ENCODE assay signal across 22 cellular contexts in the genomic region with DNA sequence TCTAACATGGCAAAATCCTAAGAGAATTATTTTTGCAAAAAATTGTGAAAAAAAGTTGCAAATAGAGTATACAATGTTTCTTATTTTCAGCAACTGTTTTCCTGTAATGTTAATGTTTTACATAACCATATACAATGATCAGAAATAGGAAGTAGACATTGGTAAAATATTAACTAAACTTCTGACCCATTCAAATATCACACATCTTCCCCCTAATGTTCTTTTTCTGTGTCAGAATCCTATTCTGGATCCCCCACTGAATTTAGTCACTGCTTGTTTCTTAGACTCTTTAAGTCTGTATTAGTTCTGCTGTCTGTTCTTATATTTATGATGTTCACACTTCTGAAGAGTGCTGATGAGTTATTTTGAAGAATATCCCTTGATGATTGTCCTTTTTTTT.
DNase-seq lines count a peak whose midpoint lies in the region; ATAC-seq, FAIRE-seq and TF ChIP-seq lines count a peak whose summit lies in the region.
"Had no signal": no experiment of that assay in that cellular context is flagged by ENCODE, and none has a peak within 500 bp of the region (broad histone marks: within the 10 kb centered on the region; RNA-seq: fewer than 3 reads in every experiment).

No MANE protein-coding gene starts in this region.

- H3K36me3 ChIP-seq in BLaER1 (no peaks in the 10 kb centered on the region), GM12878 (ENCODE audit: control insufficient read depth in 2 of 2, insufficient read depth in 2 of 2, low read length in 1 of 2) (no peaks in the 10 kb centered on the region), left ventricle myocardium inferior (no peaks in the 10 kb centered on the region)
- H3K36me3 ChIP-seq: BE2C, HAP-1 had no signal

- no peaks in the 10 kb centered on the region for H4K20me1 ChIP-seq in BLaER1
- H4K20me1 ChIP-seq in GM12878 (ENCODE audit: control insufficient read depth, insufficient read depth), result no peaks in the 10 kb centered on the region

- in situ Hi-C loops in GM12878 (cut with MboI), result no loop called here

- TF ChIP-seq CTCF in GM12878 (IDR thresholded peaks at IDR 0.05 in 2 of 3, conservative IDR thresholded peaks at IDR 0.05 in 1 of 3; ENCODE audit: control insufficient read depth in 2 of 3, extremely low read depth in 1 of 3, insufficient read depth in 1 of 3, low read depth in 3 of 3, low read length in 3 of 3), result no peak
- TF ChIP-seq CTCF in left ventricle myocardium inferior (IDR thresholded peaks at IDR 0.05; ENCODE audit: borderline replicate concordance), result no peak

- peak; percentile 64 for ATAC-seq in GM12878

- DNase-seq in GM19239 (ENCODE audit: insufficient read length, low spot score), result no peak
- DNase-seq in GM12878 (ENCODE audit: low read depth, low spot score), result no peak
- DNase-seq in dedifferentiated amniotic fluid mesenchymal stem cell (ENCODE audit: extremely low spot score), result no peak
- no peak for DNase-seq in stimulated activated CD4-positive, alpha-beta T cell treated with anti-CD3 and anti-CD28 coated beads, Interleukin-4, amount 100 ng/mL, for 24 hours
- DNase-seq in GM12891 (ENCODE audit: insufficient read length, low spot score), result no peak
- DNase-seq in left ventricle myocardium inferior, result no peak
- DNase-seq: ACHN; AML-193; BE2C; C1 segment of cervical spinal cord; Caco-2; CD4-positive, alpha-beta memory T cell; DMS 273 treated with DMSO at 0.1 percent for 48 hours; DMS79; EL; GDM1; GOT3; HFFc6 had no signal

- SMC1A ChIA-PET in GM12878 (lab: Charles Lee; ENCODE audit: uncharacterized antibody, unreplicated experiment), result no interaction called here

- H3K9me3 ChIP-seq in BLaER1, result no peaks in the 10 kb centered on the region
- H3K9me3 ChIP-seq in GM12878 (replicated peaks; ENCODE audit: control insufficient read depth, insufficient read depth, low read length), result no peaks in the 10 kb centered on the region
- no peaks in the 10 kb centered on the region for H3K9me3 ChIP-seq in left ventricle myocardium inferior (replicated peaks)
- H3K9me3 ChIP-seq: BE2C, Caco-2, HAP-1 had no signal

- no peak overlapping the region for H3K9ac ChIP-seq in BLaER1
- no peak overlapping the region for H3K9ac ChIP-seq in GM12878 (ENCODE audit: control insufficient read depth, insufficient read depth, low read length)

- POLR2A ChIA-PET in GM12878 (lab: Charles Lee), result interaction anchor here (0.7 kb wide), 1 partner anchor 21 kb away, joined by 6 read pairs; no protein-coding TSS in a partner anchor

- TF ChIP-seq POLR2A in GM12878 (IDR thresholded peaks at IDR 0.05; ENCODE audit: low read depth, low read length) (no peak), GM12891 (IDR thresholded peaks at IDR 0.05; ENCODE audit: low read depth, low read length) (no peak)

- H3K4me1 ChIP-seq in BLaER1 (peaks cover 8% of the 10 kb centered on the region; the same call in 1 of the 2 replicates), GM12878 (ENCODE audit: control insufficient read depth, insufficient read depth, low read length) (no peaks in the 10 kb centered on the region), left ventricle myocardium inferior (no peaks in the 10 kb centered on the region)
- H3K4me1 ChIP-seq: BE2C, HAP-1 had no signal

- CTCF ChIA-PET in GM12878 (lab: Yijun Ruan, JAX), result no interaction called here

- H3K27ac ChIP-seq in BLaER1 (no peak overlapping the region), GM12878 (ENCODE audit: control insufficient read depth, insufficient read depth) (no peak overlapping the region), left ventricle myocardium inferior (replicated peaks) (no peak overlapping the region)

- no peak overlapping the region for H3K4me3 ChIP-seq in BLaER1
- H3K4me3 ChIP-seq in GM12878, result no peak overlapping the region
- H3K4me3 ChIP-seq in left ventricle myocardium inferior, result no peak overlapping the region
- H3K4me3 ChIP-seq: HAP-1 had no signal

- H3K27me3 ChIP-seq in BLaER1 (no peaks in the 10 kb centered on the region), GM12878 (replicated peaks in 1 of 2; ENCODE audit: control insufficient read depth in 2 of 2, insufficient read depth in 2 of 2, low read length in 1 of 2) (no peaks in the 10 kb centered on the region), left ventricle myocardium inferior (ENCODE audit: low read depth) (no peaks in the 10 kb centered on the region)
- H3K27me3 ChIP-seq: BE2C had no signal

- no peak overlapping the region for H2AFZ ChIP-seq in GM12878 (ENCODE audit: control insufficient read depth, low read depth, low read length)

- no peak for TF ChIP-seq RAD21 in GM12878 (IDR thresholded peaks at IDR 0.05; ENCODE audit: insufficient read depth, low read depth, low read length)

- H3K4me2 ChIP-seq in BLaER1, result peak overlapping the region; percentile 26
- no peak overlapping the region for H3K4me2 ChIP-seq in GM12878 (ENCODE audit: control insufficient read depth, insufficient read depth)

- H3K79me2 ChIP-seq in GM12878 (ENCODE audit: control insufficient read depth, insufficient read depth, low read length), result no peaks in the 10 kb centered on the region

- no peak for TF ChIP-seq EP300 in GM12878 (IDR thresholded peaks at IDR 0.05; ENCODE audit: borderline replicate concordance in 1 of 2, control insufficient read depth in 1 of 2, low read depth in 2 of 2, low read length in 2 of 2)

- RAD21 ChIA-PET in GM12878 (lab: Charles Lee; ENCODE audit: unreplicated experiment), result no interaction called here

- FAIRE-seq in GM19239 (lab: Jason Lieb, UNC) (peak; percentile 54), GM12878 (lab: Jason Lieb, UNC) (no peak), GM12891 (lab: Jason Lieb, UNC) (no peak)
- FAIRE-seq: D721Med, GM12892 had no signal

- no TSS peak for BruUV-seq in GM12878 (replicated peaks; lab: Mats Ljungman, UMichigan)

- intact Hi-C loops in GM12878 (cut with micrococcal nuclease; ENCODE audit: unreplicated experiment) (no loop called here), left ventricle myocardium inferior (cut with micrococcal nuclease) (no loop called here)

TF ChIP-seq in GM12878, 131 proteins besides CTCF, POLR2A, EP300 and RAD21 (continues in another document):
- TF ChIP-seq, protein P1, sequence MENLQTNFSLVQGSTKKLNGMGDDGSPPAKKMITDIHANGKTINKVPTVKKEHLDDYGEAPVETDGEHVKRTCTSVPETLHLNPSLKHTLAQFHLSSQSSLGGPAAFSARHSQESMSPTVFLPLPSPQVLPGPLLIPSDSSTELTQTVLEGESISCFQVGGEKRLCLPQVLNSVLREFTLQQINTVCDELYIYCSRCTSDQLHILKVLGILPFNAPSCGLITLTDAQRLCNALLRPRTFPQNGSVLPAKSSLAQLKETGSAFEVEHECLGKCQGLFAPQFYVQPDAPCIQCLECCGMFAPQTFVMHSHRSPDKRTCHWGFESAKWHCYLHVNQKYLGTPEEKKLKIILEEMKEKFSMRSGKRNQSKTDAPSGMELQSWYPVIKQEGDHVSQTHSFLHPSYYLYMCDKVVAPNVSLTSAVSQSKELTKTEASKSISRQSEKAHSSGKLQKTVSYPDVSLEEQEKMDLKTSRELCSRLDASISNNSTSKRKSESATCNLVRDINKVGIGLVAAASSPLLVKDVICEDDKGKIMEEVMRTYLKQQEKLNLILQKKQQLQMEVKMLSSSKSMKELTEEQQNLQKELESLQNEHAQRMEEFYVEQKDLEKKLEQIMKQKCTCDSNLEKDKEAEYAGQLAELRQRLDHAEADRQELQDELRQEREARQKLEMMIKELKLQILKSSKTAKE (IDR thresholded peaks at IDR 0.05; ENCODE audit: low read depth, poor library complexity, severe bottlenecking), result no peak
- no peak for TF ChIP-seq ASH2L (IDR thresholded peaks at IDR 0.05; ENCODE audit: borderline replicate concordance, low read depth)

TF ChIP-seq in GM12891, 5 proteins besides CTCF, POLR2A, EP300 and RAD21:
- TF ChIP-seq PAX5 (IDR thresholded peaks at IDR 0.05; ENCODE audit: insufficient read depth, low read length, severe bottlenecking) (no peak), SPI1 (IDR thresholded peaks at IDR 0.05; ENCODE audit: low read depth, low read length) (no peak), TAF1 (IDR thresholded peaks at IDR 0.05; ENCODE audit: low read depth, low read length) (no peak), POU2F2 (IDR thresholded peaks at IDR 0.05; ENCODE audit: low read depth, low read length) (no peak), POLR2AphosphoS5 (IDR thresholded peaks at IDR 0.05; ENCODE audit: low read depth, low read length) (no peak)
TF ChIP-seq in GM12891: peak in this region for 0.
